23 cellular contexts compared by ENCODE assay signal in genomic region chr7:16849295-16850148, GRCh38. TPM values are rescaled to one million over a fixed set of nuclear protein-coding genes. Genes with fewer than 3 reads are reported as not detected.
DNase-seq lines count a peak whose midpoint lies in the region; ATAC-seq and TF ChIP-seq lines count a peak whose summit lies in the region.
"Had no signal": no experiment of that assay in that cellular context is flagged by ENCODE, and none has a peak within 500 bp of the region (broad histone marks: within the 10 kb centered on the region; RNA-seq: fewer than 3 reads in every experiment).

No MANE protein-coding gene starts in this region.

- H3K27ac ChIP-seq in PC-9 = no peak overlapping the region
- no peak overlapping the region for H3K27ac ChIP-seq in gastroesophageal sphincter
- H3K27ac ChIP-seq in neuronal stem cell (replicated peaks; ENCODE audit: low read length) = no peak overlapping the region
- H3K27ac ChIP-seq in effector memory CD4-positive, alpha-beta T cell (ENCODE audit: insufficient read depth, low read length, poor library complexity, severe bottlenecking) = no peak overlapping the region
- H3K27ac ChIP-seq in body of pancreas = no peak overlapping the region
- H3K27ac ChIP-seq: HL-60, SK-N-MC had no signal

- H3F3A ChIP-seq in PC-9 (ENCODE audit: insufficient read depth, low read depth) = peaks cover 36% of the 10 kb centered on the region

- H4K91ac ChIP-seq in neuronal stem cell (ENCODE audit: low read depth, low read length, poor library complexity) = no peak overlapping the region

- peaks cover 13% of the 10 kb centered on the region for H3K9me3 Mint-ChIP-seq in Caco-2 (ENCODE audit: unreplicated experiment)
- H3K9me3 Mint-ChIP-seq: CD4-positive, alpha-beta T cell had no signal

- H3K4me3 Mint-ChIP-seq in Caco-2 (ENCODE audit: unreplicated experiment) = no peak overlapping the region
- H3K4me3 Mint-ChIP-seq: CD4-positive, alpha-beta T cell had no signal

- DNase-seq in Caco-2 (no peak), PC-9 (no peak), neuronal stem cell (ENCODE audit: low spot score) (no peak), NCI-H2029 (lab: John Stamatoyannopoulos, UW) (no peak), body of pancreas (no peak), DMS79 treated with DMSO at 0.1 percent for 48 hours (lab: John Stamatoyannopoulos, UW) (no peak)
- no peak for DNase-seq in effector memory CD4-positive, alpha-beta T cell
- DNase-seq: BE2C; CD4-positive, alpha-beta T cell; GOT3; HCEC 1CT; NCI-H1694; NCI-H2081 treated with DMSO at 0.1 percent for 48 hours; NCI-H2171 treated with DMSO at 0.1 percent for 48 hours; NCI-H526; RPMI8226; SHP77 treated with DMSO at 0.1 percent for 48 hours had no signal

- ATAC-seq in gastroesophageal sphincter (peak; percentile 22), body of pancreas (no peak)

- no peak overlapping the region for H3K23ac ChIP-seq in neuronal stem cell (ENCODE audit: low read depth, low read length, poor library complexity)

- H3K4me1 ChIP-seq in Caco-2 = peaks cover 48% of the 10 kb centered on the region
- peaks cover 59% of the 10 kb centered on the region for H3K4me1 ChIP-seq in PC-9 (replicated peaks; ENCODE audit: insufficient read depth)
- no peaks in the 10 kb centered on the region for H3K4me1 ChIP-seq in gastroesophageal sphincter
- H3K4me1 ChIP-seq in neuronal stem cell (ENCODE audit: control insufficient read depth in 2 of 2, insufficient read depth in 1 of 2, low read depth in 1 of 2, low read length in 2 of 2) = no peaks in the 10 kb centered on the region
- no peaks in the 10 kb centered on the region for H3K4me1 ChIP-seq in effector memory CD4-positive, alpha-beta T cell (ENCODE audit: control insufficient read depth, insufficient read depth, low read length, poor library complexity, severe bottlenecking)
- H3K4me1 ChIP-seq in body of pancreas = peaks cover 15% of the 10 kb centered on the region
- H3K4me1 ChIP-seq: BE2C had no signal

- H2AFZ ChIP-seq in PC-9 (no peak overlapping the region), neuronal stem cell (ENCODE audit: low read length) (no peak overlapping the region)

- POLR2A ChIA-PET in Caco-2 (lab: Charles Lee) (no interaction called here), PC-9 (lab: Charles Lee; ENCODE audit: unreplicated experiment) (interaction anchor here (0.6 kb wide), 1 partner anchor 390 kb away, joined by 6 read pairs; no protein-coding TSS in a partner anchor)

- TF ChIP-seq EP300 in gastroesophageal sphincter (IDR thresholded peaks at IDR 0.05) = no peak

- WGBS in gastroesophageal sphincter (ENCODE audit: low coverage in 1 of 2), 2 donors = 81 to 84% methylated on average over 4 to 12 of the region's 12 CpGs
- WGBS in neuronal stem cell (ENCODE audit: extremely low coverage in 2 of 2, insufficient read length in 2 of 2, insufficient replicate concordance in 1 of 2), 2 donors = no CpG with 5 or more reads among the region's 12 CpGs
- WGBS in body of pancreas, 2 donors = 84 to 90% methylated on average over 12 of the region's 12 CpGs

- H3K9ac ChIP-seq in neuronal stem cell (ENCODE audit: low read depth, low read length, poor library complexity) = no peak overlapping the region

- H3K79me1 ChIP-seq in neuronal stem cell (ENCODE audit: low read depth, low read length) = no peaks in the 10 kb centered on the region

- no peak for TF ChIP-seq POLR2A in gastroesophageal sphincter (IDR thresholded peaks at IDR 0.05)
- no peak for TF ChIP-seq POLR2A in body of pancreas (IDR thresholded peaks at IDR 0.05)

- H3K9me2 ChIP-seq in PC-9 (ENCODE audit: insufficient read depth) = no peaks in the 10 kb centered on the region

- no peaks in the 10 kb centered on the region for H3K27me3 Mint-ChIP-seq in Caco-2 (ENCODE audit: insufficient read depth, unreplicated experiment)

- no peaks in the 10 kb centered on the region for H3K36me3 ChIP-seq in Caco-2 (ENCODE audit: control insufficient read depth, insufficient read depth, low read length)
- 0 out of 2 replicates have a peak, but pooled peaks cover 5% of the 10 kb centered on the region for H3K36me3 ChIP-seq in PC-9 (ENCODE audit: low read depth)
- H3K36me3 ChIP-seq in gastroesophageal sphincter = no peaks in the 10 kb centered on the region
- H3K36me3 ChIP-seq in neuronal stem cell (replicated peaks in 1 of 2; ENCODE audit: control insufficient read depth in 2 of 2, insufficient read depth in 2 of 2, low read length in 2 of 2) = no peaks in the 10 kb centered on the region
- H3K36me3 ChIP-seq in effector memory CD4-positive, alpha-beta T cell (ENCODE audit: control insufficient read depth, insufficient read depth, low read length) = no peaks in the 10 kb centered on the region
- no peaks in the 10 kb centered on the region for H3K36me3 ChIP-seq in body of pancreas (replicated peaks in 1 of 2; ENCODE audit: insufficient read depth in 1 of 2, low read depth in 2 of 2)
- H3K36me3 ChIP-seq: BE2C had no signal

- H2BK12ac ChIP-seq in neuronal stem cell (ENCODE audit: low read length) = no peak overlapping the region

- no peak for TF ChIP-seq CTCF in Caco-2 (IDR thresholded peaks at IDR 0.05; ENCODE audit: insufficient read depth in 1 of 2, low read depth in 1 of 2, low read length in 1 of 2, severe bottlenecking in 1 of 2, unreplicated experiment in 1 of 2)
- TF ChIP-seq CTCF in PC-9 (conservative IDR thresholded peaks at IDR 0.05) = no peak
- TF ChIP-seq CTCF in gastroesophageal sphincter (IDR thresholded peaks at IDR 0.05) = no peak
- TF ChIP-seq CTCF in body of pancreas (IDR thresholded peaks at IDR 0.05) = no peak

- no peak overlapping the region for H2AK5ac ChIP-seq in neuronal stem cell (ENCODE audit: low read depth, low read length)

- intact Hi-C loops in Caco-2 (cut with micrococcal nuclease; ENCODE audit: unreplicated experiment) (loop anchor here (5.0 kb wide), 1 partner anchor 33 kb away; the partner anchor contains the start of gene AGR3), PC-9 (cut with micrococcal nuclease; ENCODE audit: unreplicated experiment) (loop anchor here (5.0 kb wide), 1 partner anchor 133 kb away; no protein-coding TSS in a partner anchor), body of pancreas (cut with DNase I) (no loop called here)

- no peaks in the 10 kb centered on the region for H3K27me3 ChIP-seq in Caco-2 (replicated peaks; ENCODE audit: control insufficient read depth, insufficient read depth, low read length)
- no peaks in the 10 kb centered on the region for H3K27me3 ChIP-seq in PC-9 (ENCODE audit: insufficient read depth, low read depth)
- H3K27me3 ChIP-seq in gastroesophageal sphincter = peaks cover 7% of the 10 kb centered on the region
- H3K27me3 ChIP-seq in neuronal stem cell (ENCODE audit: control insufficient read depth in 3 of 3, insufficient read depth in 3 of 3, low read depth in 1 of 3, low read length in 3 of 3) = no peaks in the 10 kb centered on the region
- H3K27me3 ChIP-seq in effector memory CD4-positive, alpha-beta T cell (replicated peaks; ENCODE audit: control insufficient read depth, insufficient read depth, low read length, poor library complexity, severe bottlenecking) = no peaks in the 10 kb centered on the region
- H3K27me3 ChIP-seq in body of pancreas = no peaks in the 10 kb centered on the region

- H2BK15ac ChIP-seq in neuronal stem cell (ENCODE audit: low read length) = no peak overlapping the region

- H3K9me3 ChIP-seq in Caco-2 = no peaks in the 10 kb centered on the region
- peaks cover 16% of the 10 kb centered on the region; the same call in 1 of the 2 replicates for H3K9me3 ChIP-seq in PC-9 (ENCODE audit: insufficient read depth, low read depth)
- H3K9me3 ChIP-seq in gastroesophageal sphincter = peaks cover 0 to 6% (median 0%) of the 10 kb centered on the region in 3 donors
- no peaks in the 10 kb centered on the region for H3K9me3 ChIP-seq in neuronal stem cell (replicated peaks in 1 of 2; ENCODE audit: control insufficient read depth in 2 of 2, insufficient read depth in 1 of 2, low read depth in 1 of 2, low read length in 2 of 2)
- H3K9me3 ChIP-seq in effector memory CD4-positive, alpha-beta T cell (ENCODE audit: control insufficient read depth, low read length) = no peaks in the 10 kb centered on the region
- no peaks in the 10 kb centered on the region for H3K9me3 ChIP-seq in body of pancreas
- H3K9me3 ChIP-seq: BE2C had no signal

- H4K20me1 ChIP-seq in PC-9 (ENCODE audit: insufficient read depth) = no peaks in the 10 kb centered on the region

- 0 out of 2 replicates have a peak overlapping the region, but pooled peaks have one; percentile 0 for H3K4me2 ChIP-seq in PC-9
- no peak overlapping the region for H3K4me2 ChIP-seq in neuronal stem cell (ENCODE audit: insufficient read depth, low read length, poor library complexity, severe bottlenecking)

- BruUV-seq in Caco-2 (replicated peaks; lab: Mats Ljungman, UMichigan) (no TSS peak), PC-9 (replicated peaks; lab: Mats Ljungman, UMichigan) (no TSS peak)

- peak overlapping the region; percentile 76 for H3K18ac ChIP-seq in neuronal stem cell (ENCODE audit: low read length)

- H3K4me1 Mint-ChIP-seq in Caco-2 (ENCODE audit: low read depth, unreplicated experiment) = peaks cover 34% of the 10 kb centered on the region

- no peak overlapping the region for H3K4me3 ChIP-seq in Caco-2 (ENCODE audit: low read depth, low read length)
- H3K4me3 ChIP-seq in PC-9 = no peak overlapping the region
- no peak overlapping the region for H3K4me3 ChIP-seq in gastroesophageal sphincter
- no peak overlapping the region for H3K4me3 ChIP-seq in neuronal stem cell (ENCODE audit: low read length in 2 of 2)
- H3K4me3 ChIP-seq in effector memory CD4-positive, alpha-beta T cell (ENCODE audit: insufficient read depth, low read depth, low read length, poor library complexity, severe bottlenecking) = no peak overlapping the region
- H3K4me3 ChIP-seq in body of pancreas = no peak overlapping the region
- H3K4me3 ChIP-seq: SK-N-MC had no signal

- no peaks in the 10 kb centered on the region for H3K79me2 ChIP-seq in PC-9 (ENCODE audit: low read depth)

- no peak overlapping the region for H3K4ac ChIP-seq in neuronal stem cell (ENCODE audit: low read length)

- H3K27ac Mint-ChIP-seq in Caco-2 (ENCODE audit: unreplicated experiment) = peak overlapping the region; percentile 86
- H3K27ac Mint-ChIP-seq: CD4-positive, alpha-beta T cell had no signal

- H2BK120ac ChIP-seq in neuronal stem cell (ENCODE audit: low read depth, low read length) = no peak overlapping the region

- peaks cover 12% of the 10 kb centered on the region for H3K36me3 Mint-ChIP-seq in Caco-2 (ENCODE audit: insufficient read depth, unreplicated experiment)

- CTCF ChIA-PET in Caco-2 (lab: Charles Lee) (interaction anchor here (1.6 kb wide), 1 partner anchor 45 kb away, joined by 4 read pairs; the partner anchor contains the start of gene AGR2), PC-9 (lab: Charles Lee) (no interaction called here)

- no peak overlapping the region for H4K8ac ChIP-seq in neuronal stem cell (ENCODE audit: low read depth, low read length)

- H3K14ac ChIP-seq in neuronal stem cell (ENCODE audit: low read length) = no peak overlapping the region

- H2BK5ac ChIP-seq in neuronal stem cell (ENCODE audit: low read length) = no peak overlapping the region

RNA-seq across cellular contexts. Expression of gene AGR3, which starts 32.3 kb away (rescaled TPM):
- total RNA-seq in Caco-2 (2022) = 1.2 and 3.1 TPM in 2 replicates
- 0.57 and 0.63 TPM in 2 replicates for total RNA-seq in PC-9 (2021)
- total RNA-seq in gastroesophageal sphincter = 1 to 10 TPM in 1 of 4 donors, not detected in 3; 5.9 TPM
- polyA plus RNA-seq in neuronal stem cell (2013, experiment 1 of 2) = not detected
- not detected for polyA plus RNA-seq in neuronal stem cell (2013, experiment 2 of 2)
- total RNA-seq in body of pancreas = 10 to 100 TPM in 1 of 2 donors, not detected in 1; 13.2 TPM
- total RNA-seq: A673; CD4-positive, alpha-beta T cell; Daoy; MCF 10A had no signal

RNA-seq across cellular contexts. Expression of gene AGR2, which starts 44.7 kb away (rescaled TPM):
- total RNA-seq in Caco-2 (2022) (343 and 467 TPM in 2 replicates), PC-9 (2021) (34.2 and 76.1 TPM in 2 replicates), gastroesophageal sphincter (10 to 100 TPM in 1 of 4 donors, not detected in 3; 12.8 TPM), body of pancreas (10 to 100 TPM in 1 of 2 donors, 1 to 10 TPM in 1; 6.3 to 20.0 TPM)
- polyA plus RNA-seq in neuronal stem cell (2013, experiment 1 of 2) = not detected
- polyA plus RNA-seq in neuronal stem cell (2013, experiment 2 of 2) = not detected
- total RNA-seq: A673; CD4-positive, alpha-beta T cell; Daoy had no signal
